Comparison of ENCODE assay signal across 21 cellular contexts in genomic region chr2:113195923-113196501, GRCh38. TPM values are rescaled to one million over a fixed set of nuclear protein-coding genes. Genes with fewer than 3 reads are reported as not detected.
DNase-seq lines count a peak whose midpoint lies in the region; ATAC-seq, FAIRE-seq and TF ChIP-seq lines count a peak whose summit lies in the region.
"Had no signal": no experiment of that assay in that cellular context is flagged by ENCODE, and none has a peak within 500 bp of the region (broad histone marks: within the 10 kb centered on the region; RNA-seq: fewer than 3 reads in every experiment).

No MANE protein-coding gene starts in this region.

- no peak for FAIRE-seq in GM12878 (lab: Jason Lieb, UNC)
- FAIRE-seq: endothelial cell of umbilical vein, RCC 7860 had no signal

- no peak overlapping the region for H2AFZ ChIP-seq in GM12878 (ENCODE audit: control insufficient read depth, low read depth, low read length)
- H2AFZ ChIP-seq in SK-N-SH (ENCODE audit: low read depth) = no peak overlapping the region

- WGBS in GM12878 (ENCODE audit: insufficient coverage, insufficient replicate concordance, low lambda C conversion rate, missing lambda C conversion rate) = 93% methylated on average over 11 of the region's 11 CpGs
- 68% methylated on average over 8 of the region's 11 CpGs for WGBS in SK-N-SH (ENCODE audit: low lambda C conversion rate)

- TF ChIP-seq POLR2A in GM12878 (IDR thresholded peaks at IDR 0.05; ENCODE audit: low read depth, low read length) = peak; percentile 50; the same call in 1 of the 2 replicates

- no peaks in the 10 kb centered on the region for H3K4me1 ChIP-seq in CD4-positive, CD25-positive, alpha-beta regulatory T cell (ENCODE audit: control insufficient read depth, insufficient read depth, low read length, poor library complexity, severe bottlenecking)
- H3K4me1 ChIP-seq in GM12878 (ENCODE audit: control insufficient read depth, insufficient read depth, low read length) (no peaks in the 10 kb centered on the region), SK-N-SH (ENCODE audit: control insufficient read depth in 1 of 2, insufficient read depth in 2 of 2, low read depth in 1 of 2, low read length in 1 of 2) (no peaks in the 10 kb centered on the region; a peak in 1 of 4 replicates)

- H3K36me3 ChIP-seq in CD4-positive, CD25-positive, alpha-beta regulatory T cell (ENCODE audit: control insufficient read depth, insufficient read depth, low read length) = peaks cover 80% of the 10 kb centered on the region
- peaks cover 49 to 56% of the 10 kb centered on the region in 2 experiments for H3K36me3 ChIP-seq in GM12878 (ENCODE audit: control insufficient read depth in 2 of 2, insufficient read depth in 2 of 2, low read length in 1 of 2)
- no peaks in the 10 kb centered on the region for H3K36me3 ChIP-seq in SK-N-SH (replicated peaks in 1 of 2; ENCODE audit: control insufficient read depth in 1 of 2, insufficient read depth in 2 of 2, low read length in 1 of 2)
- H3K36me3 ChIP-seq: right atrium auricular region had no signal

- no peaks in the 10 kb centered on the region for H3F3A ChIP-seq in SK-N-SH (replicated peaks; ENCODE audit: insufficient read depth)

- H3K4me2 ChIP-seq in GM12878 (ENCODE audit: control insufficient read depth, insufficient read depth) = no peak overlapping the region
- no peak overlapping the region for H3K4me2 ChIP-seq in SK-N-SH

- H3K4me1 Mint-ChIP-seq in CD4-positive, CD25-positive, alpha-beta regulatory T cell = peaks cover 5 to 27% (median 8%) of the 10 kb centered on the region in 4 donors
- peaks cover 9 to 31% of the 10 kb centered on the region in 2 donors for H3K4me1 Mint-ChIP-seq in natural killer cell treated with Interleukin-12 subunit alpha and Interleukin-12 subunit beta and Interleukin-15 and Interleukin-18, amount 100 ng/mL, for 72 hours (ENCODE audit: low read depth in 2 of 2)

- intact Hi-C loops in GM12878 (cut with micrococcal nuclease; ENCODE audit: unreplicated experiment) = no loop called here

- DNase-seq in CD4-positive, CD25-positive, alpha-beta regulatory T cell = no peak
- DNase-seq in G401 (ENCODE audit: low spot score) = peak; percentile 23
- DNase-seq in GM12878 (ENCODE audit: low read depth, low spot score) = no peak
- DNase-seq in natural killer cell treated with Interleukin-12 subunit alpha and Interleukin-12 subunit beta and Interleukin-15 and Interleukin-18, amount 100 ng/mL, for 72 hours (ENCODE audit: low spot score) = no peak
- DNase-seq in glomerular visceral epithelial cell (ENCODE audit: extremely low spot score) = no peak
- no peak for DNase-seq in SK-N-SH
- DNase-seq: cortex of kidney; KBM-7; MV-4-11; NCI-H1930; NCI-H446; nucleus accumbens; stimulated activated CD4-positive, alpha-beta T cell treated with anti-CD3 and anti-CD28 coated beads, Interleukin-15, amount 100 ng/mL, for 24 hours; stomach had no signal

- H3K9me2 ChIP-seq in SK-N-SH = no peaks in the 10 kb centered on the region

- no peak for TF ChIP-seq RAD21 in GM12878 (IDR thresholded peaks at IDR 0.05; ENCODE audit: insufficient read depth, low read depth, low read length)
- TF ChIP-seq RAD21 in SK-N-SH (IDR thresholded peaks at IDR 0.05; ENCODE audit: low read length) = no peak

- CTCF ChIA-PET in GM12878 (lab: Yijun Ruan, JAX) = interaction anchor here (4.1 to 12.2 kb wide), 3 partner anchors 14 to 59 kb away, joined by 29 to 106 read pairs (median 97); partner anchors contain the start of gene PSD4
- CTCF ChIA-PET in SK-N-SH (lab: Yijun Ruan, JAX) = interaction anchor here (0.7 to 5.7 kb wide), 4 partner anchors 16 to 195 kb away, joined by 3 to 46 read pairs (median 4); no protein-coding TSS in a partner anchor

- H3K9ac ChIP-seq in GM12878 (ENCODE audit: control insufficient read depth, insufficient read depth, low read length) = no peak overlapping the region
- no peak overlapping the region for H3K9ac ChIP-seq in SK-N-SH

- RAD21 ChIA-PET in GM12878 (lab: Charles Lee; ENCODE audit: unreplicated experiment) = interaction anchor here (4.4 kb wide), 1 partner anchor 58 kb away, joined by 37 read pairs; no protein-coding TSS in a partner anchor

- no peaks in the 10 kb centered on the region for H3K9me3 ChIP-seq in CD4-positive, CD25-positive, alpha-beta regulatory T cell (ENCODE audit: control insufficient read depth in 2 of 2, low read length in 2 of 2)
- H3K9me3 ChIP-seq in GM12878 (replicated peaks; ENCODE audit: control insufficient read depth, insufficient read depth, low read length) = no peaks in the 10 kb centered on the region; the same call in 2 of the 3 replicates
- no peaks in the 10 kb centered on the region for H3K9me3 ChIP-seq in SK-N-SH
- H3K9me3 ChIP-seq: right atrium auricular region, stomach had no signal

- no peaks in the 10 kb centered on the region for H3K27me3 ChIP-seq in CD4-positive, CD25-positive, alpha-beta regulatory T cell (ENCODE audit: control insufficient read depth, insufficient read depth, low read length)
- H3K27me3 ChIP-seq in GM12878 (replicated peaks in 1 of 2; ENCODE audit: control insufficient read depth in 2 of 2, insufficient read depth in 2 of 2, low read length in 1 of 2) = no peaks in the 10 kb centered on the region
- peaks cover 10% of the 10 kb centered on the region; the same call in 1 of the 2 replicates for H3K27me3 ChIP-seq in SK-N-SH (ENCODE audit: insufficient read depth)
- H3K27me3 ChIP-seq: right atrium auricular region, stomach had no signal

- in situ Hi-C loops in G401 (cut with HindIII; ENCODE audit: low sequenced_read_pairs) (no loop called here), GM12878 (cut with MboI) (no loop called here)

- TF ChIP-seq CTCF in GM12878 (IDR thresholded peaks at IDR 0.05 in 2 of 3, conservative IDR thresholded peaks at IDR 0.05 in 1 of 3; ENCODE audit: control insufficient read depth in 2 of 3, extremely low read depth in 1 of 3, insufficient read depth in 1 of 3, low read depth in 3 of 3, low read length in 3 of 3) (no peak), SK-N-SH (IDR thresholded peaks at IDR 0.05) (no peak)

- no peak overlapping the region for H3K27ac ChIP-seq in CD4-positive, CD25-positive, alpha-beta regulatory T cell (ENCODE audit: insufficient read depth, low read length, poor library complexity, severe bottlenecking)
- H3K27ac ChIP-seq in GM12878 (ENCODE audit: control insufficient read depth, insufficient read depth) = no peak overlapping the region
- no peak overlapping the region for H3K27ac ChIP-seq in SK-N-SH (ENCODE audit: low read depth in 2 of 2, low read length in 1 of 2)
- H3K27ac ChIP-seq: right atrium auricular region, stomach had no signal

- H3K4me3 ChIP-seq in CD4-positive, CD25-positive, alpha-beta regulatory T cell (ENCODE audit: low read depth, low read length) = no peak overlapping the region
- no peak overlapping the region for H3K4me3 ChIP-seq in GM12878
- H3K4me3 ChIP-seq in SK-N-SH (ENCODE audit: low read depth in 2 of 2, low read length in 1 of 2) = no peak overlapping the region
- H3K4me3 ChIP-seq: right atrium auricular region, stomach had no signal

- no TSS peak for BruUV-seq in GM12878 (replicated peaks; lab: Mats Ljungman, UMichigan)

- ATAC-seq in CD4-positive, CD25-positive, alpha-beta regulatory T cell (ENCODE audit: low read depth in 2 of 2) = no peak
- ATAC-seq in GM12878 = no peak
- no peak for ATAC-seq in natural killer cell treated with Interleukin-12 subunit alpha and Interleukin-12 subunit beta and Interleukin-15 and Interleukin-18, amount 100 ng/mL, for 72 hours
- ATAC-seq in GM18517 (IDR thresholded peaks at IDR 0.05; ENCODE audit: unreplicated experiment) = no peak
- ATAC-seq: HCT116, SK-N-SH treated with all-trans-retinoic acid at 6 μM for 48 hours had no signal

- no peak for TF ChIP-seq EP300 in GM12878 (IDR thresholded peaks at IDR 0.05; ENCODE audit: borderline replicate concordance in 1 of 2, control insufficient read depth in 1 of 2, low read depth in 2 of 2, low read length in 2 of 2)
- TF ChIP-seq EP300 in SK-N-SH (IDR thresholded peaks at IDR 0.05; ENCODE audit: borderline replicate concordance in 1 of 2, low read depth in 1 of 2, low read length in 1 of 2) = no peak

- peak overlapping the region in 2 of 3 donors; percentile 65 to 92 for H3K27ac Mint-ChIP-seq in CD4-positive, CD25-positive, alpha-beta regulatory T cell
- peak overlapping the region; percentile 12 to 65 for H3K27ac Mint-ChIP-seq in natural killer cell treated with Interleukin-12 subunit alpha and Interleukin-12 subunit beta and Interleukin-15 and Interleukin-18, amount 100 ng/mL, for 72 hours
- H3K27ac Mint-ChIP-seq: mesothelial cell of epicardium had no signal

- H3K36me3 Mint-ChIP-seq in CD4-positive, CD25-positive, alpha-beta regulatory T cell = peaks cover 44% of the 10 kb centered on the region
- peaks cover 13% of the 10 kb centered on the region for H3K36me3 Mint-ChIP-seq in natural killer cell treated with Interleukin-12 subunit alpha and Interleukin-12 subunit beta and Interleukin-15 and Interleukin-18, amount 100 ng/mL, for 72 hours
- H3K36me3 Mint-ChIP-seq: mesothelial cell of epicardium had no signal

- H3K4me3 Mint-ChIP-seq in CD4-positive, CD25-positive, alpha-beta regulatory T cell = peak overlapping the region in 1 of 4 donors; percentile 54
- no peak overlapping the region for H3K4me3 Mint-ChIP-seq in natural killer cell treated with Interleukin-12 subunit alpha and Interleukin-12 subunit beta and Interleukin-15 and Interleukin-18, amount 100 ng/mL, for 72 hours

- no peaks in the 10 kb centered on the region for H3K79me2 ChIP-seq in GM12878 (ENCODE audit: control insufficient read depth, insufficient read depth, low read length)
- H3K79me2 ChIP-seq in SK-N-SH (ENCODE audit: insufficient read depth) = no peaks in the 10 kb centered on the region

- SMC1A ChIA-PET in GM12878 (lab: Charles Lee; ENCODE audit: uncharacterized antibody, unreplicated experiment) = no interaction called here

- H4K20me1 ChIP-seq in GM12878 (ENCODE audit: control insufficient read depth, insufficient read depth) = no peaks in the 10 kb centered on the region
- H4K20me1 ChIP-seq in SK-N-SH (ENCODE audit: insufficient read depth) = no peaks in the 10 kb centered on the region

- no peaks in the 10 kb centered on the region for H3K27me3 Mint-ChIP-seq in CD4-positive, CD25-positive, alpha-beta regulatory T cell
- no peaks in the 10 kb centered on the region for H3K27me3 Mint-ChIP-seq in natural killer cell treated with Interleukin-12 subunit alpha and Interleukin-12 subunit beta and Interleukin-15 and Interleukin-18, amount 100 ng/mL, for 72 hours

- POLR2A ChIA-PET in GM12878 (lab: Charles Lee) (interaction anchor here (0.9 kb wide), 1 partner anchor 10 kb away, joined by 3 read pairs; no protein-coding TSS in a partner anchor), SK-N-SH (lab: Yijun Ruan, JAX) (no interaction called here)

- no peaks in the 10 kb centered on the region for H3K9me3 Mint-ChIP-seq in CD4-positive, CD25-positive, alpha-beta regulatory T cell
- no peaks in the 10 kb centered on the region for H3K9me3 Mint-ChIP-seq in natural killer cell treated with Interleukin-12 subunit alpha and Interleukin-12 subunit beta and Interleukin-15 and Interleukin-18, amount 100 ng/mL, for 72 hours
- H3K9me3 Mint-ChIP-seq: mesothelial cell of epicardium had no signal

RNA-seq across cellular contexts. Expression of gene PSD4, which starts 22.2 kb away (rescaled TPM):
- total RNA-seq in CD4-positive, CD25-positive, alpha-beta regulatory T cell = 124 TPM
- 10 to 100 TPM; 18.1 to 26.3 (median 20.7) TPM for polyA plus RNA-seq in CD4-positive, CD25-positive, alpha-beta regulatory T cell
- 0.25 TPM in 1 of 2 replicates, not detected in the other for total RNA-seq in G401 (2014; rRNA removed; shearing (Covaris generic))
- total RNA-seq in GM12878 (2013; cell fraction: nucleolus; rRNA removed) = 168 and 195 TPM in 2 replicates
- total RNA-seq in GM12878 (2014; rRNA removed) = 96.0 and 98.5 TPM in 2 replicates
- total RNA-seq in GM12878 (2014; rRNA removed; fragmentation: Illumina TruSeq; extraction: Trizol) = 42.6 and 42.8 TPM in 2 replicates
- 114 and 117 TPM in 2 replicates for total RNA-seq in GM12878 (2021)
- polyA plus RNA-seq in GM12878 (2011; ENCODE audit: low read depth) = 26.5 TPM
- polyA plus RNA-seq in GM12878 (2011; rRNA removed) = 13.6 and 27.4 TPM in 2 replicates
- 29.5 and 30.9 TPM in 2 replicates for polyA plus RNA-seq in GM12878 (2011; cell fraction: cytosol; rRNA removed)
- 145 and 151 TPM in 2 replicates for polyA plus RNA-seq in GM12878 (2011; cell fraction: nucleus; rRNA removed)
- polyA plus RNA-seq in GM12878 (2012) = 55.8 and 60.1 TPM in 2 replicates
- polyA plus RNA-seq in GM12878 (2014; fragmentation: Illumina TruSeq; extraction: Trizol) = 20.8 and 48.3 TPM in 2 replicates
- polyA plus RNA-seq in GM12878 (2014; fragmentation: Nextera tagmentation; extraction: Ambion mirVana) = 1 to 10 TPM in 1 of 2 experiments, under 1 TPM in 1; 0.68 to 1.7 TPM
- polyA plus RNA-seq in GM12878 (2014; rRNA removed) = 47.9 and 59.7 TPM in 2 replicates
- 10 to 100 TPM; 23.7 to 25.9 TPM for polyA plus RNA-seq in GM12878 (2016; fragmentation: Nextera tagmentation; extraction: Ambion mirVana)
- 66.3 and 101 TPM in 2 replicates for polyA minus RNA-seq in GM12878 (2011; rRNA and poly(A)+ RNA removed)
- polyA minus RNA-seq in GM12878 (2011; cell fraction: cytosol; rRNA and poly(A)+ RNA removed) = 29.9 and 34.2 TPM in 2 replicates
- 65.5 and 85.2 TPM in 2 replicates for polyA minus RNA-seq in GM12878 (2011; cell fraction: nucleus; rRNA and poly(A)+ RNA removed)
- total RNA-seq in natural killer cell treated with Interleukin-12 subunit alpha and Interleukin-12 subunit beta and Interleukin-15 and Interleukin-18, amount 100 ng/mL, for 72 hours = 100 to 1,000 TPM; 299 to 305 TPM
- 0.31 and 0.35 TPM in 2 replicates for polyA plus RNA-seq in SK-N-SH (2012; rRNA removed)
- 0.14 and 0.24 TPM in 2 replicates for polyA plus RNA-seq in SK-N-SH (2012; cell fraction: cytosol; rRNA removed)
- polyA plus RNA-seq in SK-N-SH (2012; cell fraction: nucleus; rRNA removed) = 0.31 and 0.43 TPM in 2 replicates

Comparison
In these comparisons a context has a peak if more than half of its experiments do, and no peak if none do; other contexts are left out.
1. RNA of gene PSD4, which starts 22.2 kb away (total RNA-seq): 299 to 305 TPM in natural killer cell treated with Interleukin-12 subunit alpha and Interleukin-12 subunit beta and Interleukin-15 and Interleukin-18, amount 100 ng/mL, for 72 hours, 124 TPM in CD4-positive, CD25-positive, alpha-beta regulatory T cell (single experiment) and 42.6 to 195 TPM in GM12878; 0.25 TPM in G401; every median in the first group is over 10 times any median in the second.